In the genomic region with DNA sequence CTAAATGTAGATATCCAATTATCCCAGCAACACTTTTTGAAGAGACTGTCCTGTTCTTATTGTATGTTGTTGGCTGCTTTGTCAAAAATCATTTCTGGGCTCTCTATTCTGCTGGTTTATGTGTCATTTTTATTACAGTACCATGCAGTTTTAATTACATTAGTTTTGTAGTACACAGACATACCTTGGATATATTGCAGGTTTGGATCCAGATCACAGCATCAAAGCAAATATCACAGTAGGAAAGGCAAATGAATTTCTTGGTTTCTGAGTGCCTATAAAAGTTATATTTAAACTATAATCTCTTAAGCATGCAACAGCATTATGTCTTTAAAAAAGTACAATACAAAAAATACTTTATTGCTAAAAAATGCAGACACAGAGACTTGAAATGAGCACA, we compare ENCODE assay signal across 29 cellular contexts.
"Had no signal": no experiment of that assay in that cellular context is flagged by ENCODE, and none has a peak within 500 bp of the region (broad histone marks: within the 10 kb centered on the region; RNA-seq: fewer than 3 reads in every experiment).

No MANE protein-coding gene starts in this region.

- H3K9me3 Mint-ChIP-seq: stimulated activated effector memory CD8-positive, alpha-beta T cell treated with anti-CD3 and anti-CD28 coated beads, Interleukin-12 subunit alpha, Interleukin-12 subunit beta, amount 100 ng/mL, for 72 hours; stimulated activated naive B cell treated with anti-CD40 and anti-IgM and Interleukin-4, amounts not matched to agents 10 μg/mL and 1 μg/mL and 100 μg/mL, for 72 hours; stimulated activated naive CD8-positive, alpha-beta T cell treated with anti-CD3 and anti-CD28 coated beads, Interleukin-15, amount 100 ng/mL, for 72 hours; stimulated activated naive CD8-positive, alpha-beta T cell treated with anti-CD3 and anti-CD28 coated beads, Interleukin-15, Interleukin-2, amounts not matched to agents 100 ng/mL and 50 ng/mL, for 24 hours; type B pancreatic cell had no signal

- H3K4me1 Mint-ChIP-seq: stimulated activated effector memory CD8-positive, alpha-beta T cell treated with anti-CD3 and anti-CD28 coated beads, Interleukin-12 subunit alpha, Interleukin-12 subunit beta, amount 100 ng/mL, for 72 hours; stimulated activated memory B cell treated with anti-CD40 and anti-IgM and Interleukin-4, amounts not matched to agents 10 μg/mL and 1 μg/mL and 100 μg/mL, for 72 hours; stimulated activated naive B cell treated with anti-CD40 and anti-IgM and Interleukin-4, amounts not matched to agents 10 μg/mL and 1 μg/mL and 100 μg/mL, for 72 hours; stimulated activated naive CD8-positive, alpha-beta T cell treated with anti-CD3 and anti-CD28 coated beads, Interleukin-15, amount 100 ng/mL, for 72 hours had no signal

- H3K36me3 Mint-ChIP-seq: stimulated activated effector memory CD8-positive, alpha-beta T cell treated with anti-CD3 and anti-CD28 coated beads, Interleukin-12 subunit alpha, Interleukin-12 subunit beta, amount 100 ng/mL, for 72 hours; stimulated activated memory B cell treated with anti-CD40 and anti-IgM and Interleukin-4, amounts not matched to agents 10 μg/mL and 1 μg/mL and 100 μg/mL, for 72 hours; stimulated activated naive B cell treated with anti-CD40 and anti-IgM and Interleukin-4, amounts not matched to agents 10 μg/mL and 1 μg/mL and 100 μg/mL, for 72 hours; type B pancreatic cell had no signal

- H3K9me3 ChIP-seq: stomach, suprapubic skin, testis, thoracic aorta, thyroid gland, tibial artery, tibial nerve, transverse colon, upper lobe of left lung, upper lobe of right lung, uterus, vagina had no signal

- H3K36me3 ChIP-seq: stomach, suprapubic skin, thoracic aorta, thyroid gland, tibial artery, tibial nerve, transverse colon, upper lobe of left lung, upper lobe of right lung, uterus, vagina had no signal

- H3K27me3 ChIP-seq: stomach, suprapubic skin, testis, thyroid gland, tibial artery, tibial nerve, transverse colon, upper lobe of left lung, upper lobe of right lung, uterus, vagina had no signal

- H3K4me3 Mint-ChIP-seq: stimulated activated effector memory CD8-positive, alpha-beta T cell treated with anti-CD3 and anti-CD28 coated beads, Interleukin-12 subunit alpha, Interleukin-12 subunit beta, amount 100 ng/mL, for 72 hours; stimulated activated memory B cell treated with anti-CD40 and anti-IgM and Interleukin-4, amounts not matched to agents 10 μg/mL and 1 μg/mL and 100 μg/mL, for 72 hours; stimulated activated naive B cell treated with anti-CD40 and anti-IgM and Interleukin-4, amounts not matched to agents 10 μg/mL and 1 μg/mL and 100 μg/mL, for 72 hours; stimulated activated naive CD8-positive, alpha-beta T cell treated with anti-CD3 and anti-CD28 coated beads, Interleukin-15, amount 100 ng/mL, for 72 hours; stimulated activated naive CD8-positive, alpha-beta T cell treated with anti-CD3 and anti-CD28 coated beads, Interleukin-15, Interleukin-2, amounts not matched to agents 100 ng/mL and 50 ng/mL, for 24 hours; type B pancreatic cell had no signal

- H3K4me3 ChIP-seq: stomach, suprapubic skin, testis, thoracic aorta, thyroid gland, tibial artery, tibial nerve, transverse colon, upper lobe of left lung, upper lobe of right lung, uterus, vagina had no signal

- FAIRE-seq: urothelium cell line had no signal

- DNase-seq: stimulated activated CD4-positive, alpha-beta T cell treated with anti-CD3 and anti-CD28 coated beads, Interleukin-2, amount 100 ng/mL, for 48 hours; stimulated activated CD4-positive, alpha-beta T cell treated with anti-CD3 and anti-CD28 coated beads, Interleukin-4, amount 100 ng/mL, for 1 hour; stimulated activated CD4-positive, alpha-beta T cell treated with anti-CD3 and anti-CD28 coated beads, Interleukin-4, amount 100 ng/mL, for 24 hours; stimulated activated CD4-positive, alpha-beta T cell treated with anti-CD3 and anti-CD28 coated beads, Interleukin-4, amount 100 ng/mL, for 4 hours; stimulated activated CD8-positive, alpha-beta memory T cell treated with anti-CD3 and anti-CD28 coated beads, Interleukin-4, amount 100 ng/mL, for 48 hours; stimulated activated naive B cell treated with anti-CD40 and anti-IgM and Interleukin-4, amounts not matched to agents 10 μg/mL and 1 μg/mL and 100 μg/mL, for 72 hours; stimulated activated naive CD4-positive, alpha-beta T cell; stimulated activated naive CD4-positive, alpha-beta T cell treated with Interleukin-2 at 50 U/mL for 16 hours; stimulated activated naive CD8-positive, alpha-beta T cell treated with anti-CD3 and anti-CD28 coated beads, Interleukin-15, amount 100 ng/mL, for 72 hours; stimulated activated naive CD8-positive, alpha-beta T cell treated with anti-CD3 and anti-CD28 coated beads, Interleukin-15, Interleukin-2, amounts not matched to agents 100 U/mL and 50 U/mL, for 24 hours; stomach; substantia nigra; testis; thyroid gland; tibial artery; transverse colon; trophoblast cell; upper lobe of left lung; upper lobe of right lung; uterus had no signal

- ATAC-seq: stimulated activated effector memory CD8-positive, alpha-beta T cell treated with anti-CD3 and anti-CD28 coated beads, Interleukin-12 subunit alpha, Interleukin-12 subunit beta, amount 100 ng/mL, for 72 hours; stimulated activated memory B cell treated with anti-CD40 and anti-IgM and Interleukin-4, amounts not matched to agents 10 μg/mL and 1 μg/mL and 100 μg/mL, for 72 hours; stimulated activated naive B cell treated with anti-CD40 and anti-IgM and Interleukin-4, amounts not matched to agents 10 μg/mL and 1 μg/mL and 100 μg/mL, for 72 hours; stimulated activated naive CD8-positive, alpha-beta T cell treated with anti-CD3 and anti-CD28 coated beads, Interleukin-15, amount 100 ng/mL, for 72 hours; stimulated activated naive CD8-positive, alpha-beta T cell treated with anti-CD3 and anti-CD28 coated beads, Interleukin-15, Interleukin-2, amounts not matched to agents 100 U/mL and 50 U/mL, for 24 hours; upper lobe of right lung had no signal

- H3K27ac ChIP-seq: stomach, suprapubic skin, testis, thoracic aorta, thyroid gland, tibial artery, tibial nerve, transverse colon, upper lobe of left lung, upper lobe of right lung, uterus, vagina had no signal

- H3K4me1 ChIP-seq: stomach, suprapubic skin, testis, thyroid gland, tibial artery, tibial nerve, transverse colon, upper lobe of left lung, upper lobe of right lung, uterus, vagina had no signal

- H3K27me3 Mint-ChIP-seq: stimulated activated memory B cell treated with anti-CD40 and anti-IgM and Interleukin-4, amounts not matched to agents 10 μg/mL and 1 μg/mL and 100 μg/mL, for 72 hours; stimulated activated naive B cell treated with anti-CD40 and anti-IgM and Interleukin-4, amounts not matched to agents 10 μg/mL and 1 μg/mL and 100 μg/mL, for 72 hours; stimulated activated naive CD8-positive, alpha-beta T cell treated with anti-CD3 and anti-CD28 coated beads, Interleukin-15, amount 100 ng/mL, for 72 hours; stimulated activated naive CD8-positive, alpha-beta T cell treated with anti-CD3 and anti-CD28 coated beads, Interleukin-15, Interleukin-2, amounts not matched to agents 100 ng/mL and 50 ng/mL, for 24 hours; type B pancreatic cell had no signal

- H3K27ac Mint-ChIP-seq: stimulated activated effector memory CD8-positive, alpha-beta T cell treated with anti-CD3 and anti-CD28 coated beads, Interleukin-12 subunit alpha, Interleukin-12 subunit beta, amount 100 ng/mL, for 72 hours; stimulated activated memory B cell treated with anti-CD40 and anti-IgM and Interleukin-4, amounts not matched to agents 10 μg/mL and 1 μg/mL and 100 μg/mL, for 72 hours; stimulated activated naive B cell treated with anti-CD40 and anti-IgM and Interleukin-4, amounts not matched to agents 10 μg/mL and 1 μg/mL and 100 μg/mL, for 72 hours; stimulated activated naive CD8-positive, alpha-beta T cell treated with anti-CD3 and anti-CD28 coated beads, Interleukin-15, amount 100 ng/mL, for 72 hours; stimulated activated naive CD8-positive, alpha-beta T cell treated with anti-CD3 and anti-CD28 coated beads, Interleukin-15, Interleukin-2, amounts not matched to agents 100 ng/mL and 50 ng/mL, for 24 hours; type B pancreatic cell had no signal
